In the genomic region with DNA sequence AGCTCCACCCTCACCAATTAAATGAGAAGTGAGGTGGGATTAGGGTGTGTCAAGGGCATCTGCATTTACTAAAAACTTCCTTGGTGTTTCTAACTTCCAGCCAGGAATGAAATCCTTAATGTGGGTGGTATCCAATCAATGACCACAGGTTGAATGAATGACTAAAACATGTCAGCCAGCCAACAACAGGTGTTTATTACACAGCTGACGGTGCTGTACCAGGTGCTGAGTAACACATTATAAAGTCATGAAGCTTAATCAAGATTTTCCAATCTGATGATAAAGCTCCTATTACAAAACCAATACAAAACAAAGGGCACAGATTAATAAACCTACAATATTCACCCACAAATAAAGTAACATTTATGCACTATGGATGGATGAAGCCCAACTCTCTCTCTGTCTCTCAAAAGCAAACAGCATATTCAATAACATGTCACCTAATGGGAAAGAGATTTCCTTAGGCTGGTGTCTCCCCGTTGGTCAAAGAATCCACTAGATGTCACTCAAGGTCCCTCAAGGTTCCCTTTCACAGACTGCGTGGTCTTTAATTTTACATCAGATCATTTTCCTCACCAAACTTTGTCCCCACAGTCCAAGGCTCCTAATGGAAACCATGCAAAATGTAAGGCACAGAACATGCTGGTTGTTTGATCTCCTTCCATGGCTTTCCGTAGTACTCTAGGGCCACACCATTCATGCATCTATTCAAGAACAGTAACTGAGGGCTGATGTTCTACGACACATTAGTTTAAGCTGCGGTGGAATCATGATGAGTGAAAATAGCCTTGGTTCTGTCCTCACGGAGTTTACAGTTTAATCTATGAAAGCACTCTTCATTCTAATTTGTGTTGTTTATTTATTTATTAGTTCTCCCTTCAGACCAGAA, we compare ENCODE assay signal across 9 cellular contexts. TPM values are rescaled to one million over a fixed set of nuclear protein-coding genes. Genes with fewer than 3 reads are reported as not detected.
A peak's percentile ranks its signal among the peaks of the same experiment; 100 is the strongest.
DNase-seq lines count a peak whose midpoint lies in the region; ATAC-seq, FAIRE-seq and TF ChIP-seq lines count a peak whose summit lies in the region.
"Had no signal": no experiment of that assay in that cellular context is flagged by ENCODE, and none has a peak within 500 bp of the region (broad histone marks: within the 10 kb centered on the region; RNA-seq: fewer than 3 reads in every experiment).

No MANE protein-coding gene starts in this region.

- no peaks in the 10 kb centered on the region for H3K79me2 ChIP-seq in HepG2 (ENCODE audit: insufficient read depth, low read length)

- no peak for TF ChIP-seq POLR2A in HepG2 (IDR thresholded peaks at IDR 0.05; ENCODE audit: insufficient read depth in 1 of 2, low read depth in 2 of 2, low read length in 2 of 2)

- no peak overlapping the region for H2AFZ ChIP-seq in HepG2 (ENCODE audit: low read length)

- ATAC-seq in HG03095 (IDR thresholded peaks at IDR 0.05; ENCODE audit: unreplicated experiment) (peak; percentile 64), HepG2 (peak; percentile 80), GM21717 (IDR thresholded peaks at IDR 0.05; ENCODE audit: unreplicated experiment) (no peak)

- H3K4me1 ChIP-seq in HepG2 (ENCODE audit: insufficient read depth, low read length): peaks cover 20% of the 10 kb centered on the region

- peak; percentile 53 to 61 for DNase-seq in AML-193 (lab: John Stamatoyannopoulos, UW)
- peak; percentile 26 for DNase-seq in OCI-M2 (lab: John Stamatoyannopoulos, UW; ENCODE audit: unreplicated experiment)
- DNase-seq in cerebellar cortex (ENCODE audit: low spot score): peak; percentile 83
- DNase-seq in HepG2 (ENCODE audit: low spot score): peak; percentile 61
- no peak for DNase-seq in occipital lobe (lab: John Stamatoyannopoulos, UW)

- TF ChIP-seq RAD21 in HepG2 (CRISPR knock-in tag; IDR thresholded peaks at IDR 0.05): peak; percentile 83

- 34% methylated on average over 7 of the region's 7 CpGs for WGBS in HepG2 (ENCODE audit: low lambda C conversion rate)

- no peaks in the 10 kb centered on the region; a peak in 2 of 5 replicates for H3K27me3 ChIP-seq in HepG2 (ENCODE audit: control insufficient read depth in 1 of 2, insufficient read depth in 2 of 2, low read length in 2 of 2)

- no peak overlapping the region for H3K9ac ChIP-seq in HepG2 (ENCODE audit: insufficient read depth, low read depth, low read length)

- TF ChIP-seq EP300 in HepG2 (IDR thresholded peaks at IDR 0.05; ENCODE audit: low read depth in 2 of 2, low read length in 2 of 2) (no peak), HepG2 (CRISPR knock-in tag; IDR thresholded peaks at IDR 0.05; ENCODE audit: borderline replicate concordance) (no peak)

- intact Hi-C loops in HepG2 (cut with micrococcal nuclease; ENCODE audit: unreplicated experiment): loop anchor here (1.0 to 2.0 kb wide), 3 partner anchors 50 to 422 kb away; no protein-coding TSS in a partner anchor

- no peaks in the 10 kb centered on the region for H3K9me3 ChIP-seq in HepG2 (ENCODE audit: low read length)

- H3K27ac ChIP-seq in HepG2 (ENCODE audit: extremely low read length, insufficient read depth, low read length): no peak overlapping the region
- H3K27ac ChIP-seq: SK-N-MC had no signal

- CTCF ChIA-PET in HepG2 (lab: Yijun Ruan, JAX; ENCODE audit: low intra/inter-chr PET ratio, low total read pairs): interaction anchor here (0.7 to 3.4 kb wide), 5 partner anchors 9 to 422 kb away, joined by 3 to 72 read pairs (median 3); no protein-coding TSS in a partner anchor

- no peaks in the 10 kb centered on the region for H3K36me3 ChIP-seq in HepG2 (replicated peaks in 1 of 2; ENCODE audit: control insufficient read depth in 1 of 2, insufficient read depth in 2 of 2, low read length in 2 of 2)

- POLR2A ChIA-PET in HepG2 (lab: Yijun Ruan, JAX): no interaction called here

- TF ChIP-seq CTCF in HepG2 (CRISPR knock-in tag; IDR thresholded peaks at IDR 0.05): peak; percentile 89

- no peak overlapping the region for H3K4me2 ChIP-seq in HepG2 (ENCODE audit: low read depth, low read length)

- no TSS peak for BruUV-seq in HepG2 (replicated peaks; lab: Mats Ljungman, UMichigan)

- FAIRE-seq in G401.6 (lab: Jason Lieb, UNC) (peak; percentile 89), HepG2 (lab: Jason Lieb, UNC) (peak; percentile 86)

- H3K4me3 ChIP-seq in HepG2 (replicated peaks in 1 of 3; ENCODE audit: insufficient read depth in 1 of 3, low read depth in 2 of 3, low read length in 3 of 3): no peak overlapping the region
- H3K4me3 ChIP-seq: SK-N-MC had no signal

- in situ Hi-C loops in HepG2 (cut with HindIII; ENCODE audit: extremely low pct_ligation_motif_present, low pct_unique_long_range_greater_than_20kb): no loop called here

- H4K20me1 ChIP-seq in HepG2 (ENCODE audit: insufficient read depth, low read length): no peaks in the 10 kb centered on the region

TF ChIP-seq in HepG2, 621 proteins besides CTCF, POLR2A, EP300 and RAD21 (continues in another document):
- no peak for TF ChIP-seq ZBTB2 (CRISPR knock-in tag; IDR thresholded peaks at IDR 0.05; ENCODE audit: low read depth)
- TF ChIP-seq ZNF563 (CRISPR knock-in tag; IDR thresholded peaks at IDR 0.05): no peak
- no peak for TF ChIP-seq RFX5 (IDR thresholded peaks at IDR 0.05; ENCODE audit: low read depth, low read length)
- no peak for TF ChIP-seq SALL2 (CRISPR knock-in tag; IDR thresholded peaks at IDR 0.05)
- no peak for TF ChIP-seq SATB2 (CRISPR knock-in tag; IDR thresholded peaks at IDR 0.05)
- no peak for TF ChIP-seq ZNF430 (CRISPR knock-in tag; IDR thresholded peaks at IDR 0.05)
- no peak for TF ChIP-seq TEAD2 (CRISPR knock-in tag; IDR thresholded peaks at IDR 0.05)
- TF ChIP-seq ZNF850 (CRISPR knock-in tag; conservative IDR thresholded peaks at IDR 0.05): no peak
- TF ChIP-seq ESRRA (CRISPR knock-in tag; IDR thresholded peaks at IDR 0.05; ENCODE audit: low read depth): no peak
- TF ChIP-seq SNAI1 (CRISPR knock-in tag; IDR thresholded peaks at IDR 0.05; ENCODE audit: borderline replicate concordance): no peak
- no peak for TF ChIP-seq ZNF3 (CRISPR knock-in tag; IDR thresholded peaks at IDR 0.05)
- no peak for TF ChIP-seq NAIF1 (CRISPR knock-in tag; IDR thresholded peaks at IDR 0.05; ENCODE audit: borderline replicate concordance)
- no peak for TF ChIP-seq NFIC (IDR thresholded peaks at IDR 0.05; ENCODE audit: low read length)
- TF ChIP-seq IRF2 (CRISPR knock-in tag; IDR thresholded peaks at IDR 0.05): 0 out of 2 replicates have a peak, but pooled peaks have one; percentile 13
- no peak for TF ChIP-seq SMARCC2 (IDR thresholded peaks at IDR 0.05)
- TF ChIP-seq SETDB1 (CRISPR knock-in tag; IDR thresholded peaks at IDR 0.05; ENCODE audit: borderline replicate concordance): no peak
- TF ChIP-seq MTF2 (CRISPR knock-in tag; IDR thresholded peaks at IDR 0.05; ENCODE audit: borderline replicate concordance): no peak
- no peak for TF ChIP-seq ZNF883 (CRISPR knock-in tag; IDR thresholded peaks at IDR 0.05; ENCODE audit: not compliant biosample characterization)
- TF ChIP-seq ZNF530 (CRISPR knock-in tag; IDR thresholded peaks at IDR 0.05; ENCODE audit: low read depth): no peak
- no peak for TF ChIP-seq CEBPG (CRISPR knock-in tag; IDR thresholded peaks at IDR 0.05)

RNA-seq across cellular contexts. Expression of gene PTPN4, which starts 6.4 kb away (rescaled TPM):
- total RNA-seq in HepG2 (2016; rRNA removed; fragmentation: Illumina TruSeq; extraction: Trizol) (34.6 and 40.4 TPM in 2 replicates), occipital lobe (191 TPM)
- total RNA-seq in HepG2 (2016; cell fraction: cytosol; rRNA removed; fragmentation: Illumina TruSeq; extraction: Trizol; ENCODE audit: low read depth): 42.5 and 43.6 TPM in 2 replicates
- 38.0 and 42.0 TPM in 2 replicates for total RNA-seq in HepG2 (2016; cell fraction: insoluble cytoplasmic fraction; rRNA removed; fragmentation: Illumina TruSeq; extraction: Trizol)
- total RNA-seq in HepG2 (2016; cell fraction: membrane; rRNA removed; fragmentation: Illumina TruSeq; extraction: Trizol): 38.5 and 42.3 TPM in 2 replicates
- 46.5 and 59.3 TPM in 2 replicates for total RNA-seq in HepG2 (2016; cell fraction: nucleus; rRNA removed; fragmentation: Illumina TruSeq; extraction: Trizol)
- polyA plus RNA-seq in HepG2 (2011; rRNA removed): 20.3 and 21.7 TPM in 2 replicates
- polyA plus RNA-seq in HepG2 (2011; cell fraction: cytosol; rRNA removed): 5.8 and 7.6 TPM in 2 replicates
- polyA plus RNA-seq in HepG2 (2011; cell fraction: nucleus; rRNA removed): 21.9 and 22.6 TPM in 2 replicates
- 8.1 and 8.3 TPM in 2 replicates for polyA plus RNA-seq in HepG2 (2012)
- polyA plus RNA-seq in HepG2 (2016; cell fraction: cytosol; fragmentation: Illumina TruSeq; extraction: Trizol; ENCODE audit: low read depth): 3.4 and 4.0 TPM in 2 replicates
- 16.3 and 19.3 TPM in 2 replicates for polyA plus RNA-seq in HepG2 (2016; cell fraction: insoluble cytoplasmic fraction; fragmentation: Illumina TruSeq; extraction: Trizol; ENCODE audit: low read depth)
- 5.1 and 9.5 TPM in 2 replicates for polyA plus RNA-seq in HepG2 (2016; cell fraction: membrane; fragmentation: Illumina TruSeq; extraction: Trizol; ENCODE audit: low read depth)
- polyA plus RNA-seq in HepG2 (2016; cell fraction: nucleus; fragmentation: Illumina TruSeq; extraction: Trizol; ENCODE audit: insufficient read depth, low read depth): 17.2 and 24.4 TPM in 2 replicates
- 60.8 and 71.6 TPM in 2 replicates for polyA minus RNA-seq in HepG2 (2011; rRNA and poly(A)+ RNA removed; ENCODE audit: low replicate concordance)
- 27.8 and 28.0 TPM in 2 replicates for polyA minus RNA-seq in HepG2 (2011; cell fraction: cytosol; rRNA and poly(A)+ RNA removed)
- polyA minus RNA-seq in HepG2 (2011; cell fraction: nucleus; rRNA and poly(A)+ RNA removed): 139 and 141 TPM in 2 replicates
